In genomic region chr19:45826934-45827333, GRCh38 we compare ENCODE assay signal across 1 cellular context.
A peak's percentile ranks its signal among the peaks of the same experiment; 100 is the strongest.
TF ChIP-seq lines count a peak whose summit lies in the region.

No MANE protein-coding gene starts in this region.

TF ChIP-seq in SK-N-SH, 30 proteins besides CTCF, POLR2A, EP300 and RAD21:
- TF ChIP-seq NRF1 (IDR thresholded peaks at IDR 0.05; ENCODE audit: low read depth, low read length) (no peak), MXI1 (IDR thresholded peaks at IDR 0.05; ENCODE audit: low read depth, low read length) (peak; percentile 90; the same call in 1 of the 2 replicates)
